ENCODE assay signal across 17 cellular contexts in genomic region chr20:8330785-8331699, GRCh38.
DNase-seq lines count a peak whose midpoint lies in the region; FAIRE-seq and TF ChIP-seq lines count a peak whose summit lies in the region.
"Had no signal": no experiment of that assay in that cellular context is flagged by ENCODE, and none has a peak within 500 bp of the region (broad histone marks: within the 10 kb centered on the region; RNA-seq: fewer than 3 reads in every experiment).

No MANE protein-coding gene starts in this region.

- H2BK12ac ChIP-seq in H9 (ENCODE audit: insufficient read length, low read depth, low read length) = no peak overlapping the region

- H3K18ac ChIP-seq in H9 (ENCODE audit: insufficient read length, low read depth, low read length) = no peak overlapping the region

- no peak for FAIRE-seq in urothelium cell line (lab: Jason Lieb, UNC)
- FAIRE-seq: K562 had no signal

- no peak overlapping the region for H2BK20ac ChIP-seq in H9 (ENCODE audit: low read depth, low read length, poor library complexity, severe bottlenecking)

- TF ChIP-seq CTCF in MCF 10A (IDR thresholded peaks at IDR 0.05; ENCODE audit: unreplicated experiment) (no peak), breast epithelium (IDR thresholded peaks at IDR 0.05) (no peak), OCI-LY7 (conservative IDR thresholded peaks at IDR 0.05; ENCODE audit: low read length) (no peak), fibroblast of lung (conservative IDR thresholded peaks at IDR 0.05 in 1 of 2, IDR thresholded peaks at IDR 0.05 in 1 of 2; ENCODE audit: low read depth in 1 of 2, low read length in 2 of 2) (no peak), H9 (conservative IDR thresholded peaks at IDR 0.05) (no peak), uterus (IDR thresholded peaks at IDR 0.05) (no peak)

- H3K4me2 ChIP-seq in OCI-LY7 (ENCODE audit: low read length) (peak overlapping the region; percentile 21; the same call in 1 of the 2 replicates), fibroblast of lung (ENCODE audit: extremely low read depth, insufficient read depth, low read length) (no peak overlapping the region), H9 (ENCODE audit: insufficient read depth, insufficient read length, low read length) (no peak overlapping the region)

- POLR2A ChIA-PET in MCF 10A (lab: Yijun Ruan, JAX) (no interaction called here), OCI-LY7 (lab: Charles Lee) (no interaction called here)

- H3K36me3 Mint-ChIP-seq in MCF 10A (ENCODE audit: insufficient read depth, unreplicated experiment) (no peaks in the 10 kb centered on the region), H9 (ENCODE audit: insufficient read depth in 1 of 3, low read depth in 3 of 3) (no peaks in the 10 kb centered on the region)
- H3K36me3 Mint-ChIP-seq: type B pancreatic cell had no signal

- no peak overlapping the region for H2BK120ac ChIP-seq in H9 (ENCODE audit: low read depth, low read length, poor library complexity, severe bottlenecking)

- H3K36me3 ChIP-seq in breast epithelium (no peaks in the 10 kb centered on the region), OCI-LY7 (ENCODE audit: insufficient read depth, low read length) (no peaks in the 10 kb centered on the region), fibroblast of lung (ENCODE audit: control insufficient read depth, insufficient read depth, low read length) (no peaks in the 10 kb centered on the region), uterus (no peaks in the 10 kb centered on the region)
- H3K36me3 ChIP-seq: gastroesophageal sphincter had no signal

- intact Hi-C loops in MCF 10A (cut with micrococcal nuclease) (no loop called here), breast epithelium (cut with DNase I; ENCODE audit: low total_unique reads) (no loop called here), OCI-LY7 (cut with micrococcal nuclease; ENCODE audit: unreplicated experiment) (no loop called here), uterus (cut with DNase I; ENCODE audit: low total_unique reads) (no loop called here)

- no peak overlapping the region for H3K4me3 ChIP-seq in breast epithelium
- H3K4me3 ChIP-seq in OCI-LY7 (ENCODE audit: low read depth, low read length, poor library complexity, severe bottlenecking) = no peak overlapping the region
- H3K4me3 ChIP-seq in fibroblast of lung (replicated peaks in 1 of 4; ENCODE audit: control extremely low read depth in 1 of 4, insufficient read depth in 1 of 4, low read depth in 3 of 4, low read length in 4 of 4) = no peak overlapping the region
- H3K4me3 ChIP-seq in uterus = no peak overlapping the region
- H3K4me3 ChIP-seq: gastroesophageal sphincter, K562 had no signal

- no peaks in the 10 kb centered on the region for H3K4me1 ChIP-seq in breast epithelium
- no peaks in the 10 kb centered on the region for H3K4me1 ChIP-seq in OCI-LY7 (ENCODE audit: insufficient read depth, low read length, poor library complexity, severe bottlenecking)
- H3K4me1 ChIP-seq in fibroblast of lung (ENCODE audit: control insufficient read depth, extremely low read depth, insufficient read depth, low read length) = peaks cover 2% of the 10 kb centered on the region
- H3K4me1 ChIP-seq in H9 (ENCODE audit: insufficient read depth, low read length) = 0 out of 2 replicates have a peak, but pooled peaks cover 2% of the 10 kb centered on the region
- no peaks in the 10 kb centered on the region for H3K4me1 ChIP-seq in uterus

- no peak overlapping the region for H2AK5ac ChIP-seq in H9 (ENCODE audit: insufficient read length, low read length)

- BruUV-seq in MCF 10A (replicated peaks; lab: Mats Ljungman, UMichigan) = no TSS peak
- no TSS peak for BruUV-seq in OCI-LY7 (replicated peaks; lab: Mats Ljungman, UMichigan)

- H3K27me3 ChIP-seq in breast epithelium (no peaks in the 10 kb centered on the region), fibroblast of lung (ENCODE audit: control insufficient read depth, insufficient read depth, low read length) (no peaks in the 10 kb centered on the region), H9 (ENCODE audit: insufficient read depth, low read length) (no peaks in the 10 kb centered on the region), uterus (no peaks in the 10 kb centered on the region)
- H3K27me3 ChIP-seq: gastroesophageal sphincter had no signal

- H3K9ac ChIP-seq in fibroblast of lung (ENCODE audit: insufficient read depth, low read length) = no peak overlapping the region
- no peak overlapping the region for H3K9ac ChIP-seq in H9 (ENCODE audit: extremely low read depth, insufficient read length, low read length)

- H3K27ac Mint-ChIP-seq in MCF 10A (ENCODE audit: low read depth, unreplicated experiment) (no peak overlapping the region), H9 (no peak overlapping the region)
- H3K27ac Mint-ChIP-seq: activated CD4-positive, alpha-beta T cell treated with anti-CD3 and anti-CD28 coated beads for 36 hours; type B pancreatic cell had no signal

- H3K4ac ChIP-seq in H9 (ENCODE audit: low read depth, low read length) = no peak overlapping the region

- H3K14ac ChIP-seq in H9 (ENCODE audit: insufficient read depth, low read length) = no peak overlapping the region

- no peak overlapping the region for H4K5ac ChIP-seq in H9 (ENCODE audit: insufficient read length, low read depth, low read length)

- H3K4me1 Mint-ChIP-seq in MCF 10A (ENCODE audit: insufficient read depth, unreplicated experiment) (peaks cover 16% of the 10 kb centered on the region), H9 (peaks cover 4% of the 10 kb centered on the region in 2 experiments)
- H3K4me1 Mint-ChIP-seq: activated CD4-positive, alpha-beta T cell treated with anti-CD3 and anti-CD28 coated beads for 36 hours had no signal

- H3K23ac ChIP-seq in H9 (ENCODE audit: insufficient read length, low read depth, low read length) = no peak overlapping the region

- H3K4me3 Mint-ChIP-seq in MCF 10A (ENCODE audit: unreplicated experiment) (no peak overlapping the region), H9 (no peak overlapping the region)
- H3K4me3 Mint-ChIP-seq: activated CD4-positive, alpha-beta T cell treated with anti-CD3 and anti-CD28 coated beads for 36 hours; type B pancreatic cell had no signal

- H3K56ac ChIP-seq in H9 (ENCODE audit: insufficient read length, low read depth, low read length) = no peak overlapping the region

- CTCF ChIA-PET in MCF 10A (lab: Yijun Ruan, JAX) = interaction anchor here (0.5 to 1.6 kb wide), 5 partner anchors 8 to 743 kb away, joined by 3 to 5 read pairs (median 4); no protein-coding TSS in a partner anchor
- CTCF ChIA-PET in OCI-LY7 (lab: Charles Lee; ENCODE audit: unreplicated experiment) = no interaction called here

- no peak overlapping the region for H4K8ac ChIP-seq in H9 (replicated peaks; ENCODE audit: insufficient read length, low read depth, low read length)

- H3K27me3 Mint-ChIP-seq in MCF 10A (ENCODE audit: insufficient read depth, unreplicated experiment) (no peaks in the 10 kb centered on the region), H9 (ENCODE audit: low read depth) (no peaks in the 10 kb centered on the region)
- H3K27me3 Mint-ChIP-seq: type B pancreatic cell had no signal

- peak; percentile 9 for DNase-seq in MCF 10A (ENCODE audit: unreplicated experiment)
- no peak for DNase-seq in breast epithelium (ENCODE audit: low spot score in 2 of 2)
- no peak for DNase-seq in OCI-LY7 (ENCODE audit: low spot score)
- peak; percentile 2 to 65 for DNase-seq in fibroblast of lung (ENCODE audit: low read depth in 2 of 2)
- peak; percentile 13 for DNase-seq in urothelium cell line (ENCODE audit: low spot score)
- no peak for DNase-seq in H9
- no peak for DNase-seq in uterus
- no peak for DNase-seq in RPMI8226
- DNase-seq: activated CD4-positive, alpha-beta T cell treated with anti-CD3 and anti-CD28 coated beads for 36 hours; activated T-cell treated with anti-CD3 and anti-CD28 coated beads for 4 hours; effector CD8-positive, alpha-beta T cell; NCI-H2081; stimulated activated CD4-positive, alpha-beta T cell treated with anti-CD3 and anti-CD28 coated beads, Interleukin-2, amount 100 ng/mL, for 24 hours; T-helper 2 cell had no signal

- H4K91ac ChIP-seq in H9 (ENCODE audit: insufficient read length, low read depth, low read length) = no peak overlapping the region

- H3K9me3 ChIP-seq in breast epithelium = no peaks in the 10 kb centered on the region
- H3K9me3 ChIP-seq in OCI-LY7 (ENCODE audit: low read length) = no peaks in the 10 kb centered on the region
- H3K9me3 ChIP-seq in fibroblast of lung (ENCODE audit: control insufficient read depth, insufficient read depth, low read depth, low read length) = no peaks in the 10 kb centered on the region
- H3K9me3 ChIP-seq in H9 (ENCODE audit: control insufficient read depth, low read depth, low read length) = no peaks in the 10 kb centered on the region
- H3K9me3 ChIP-seq in uterus = no peaks in the 10 kb centered on the region
- H3K9me3 ChIP-seq: gastroesophageal sphincter had no signal

- H2BK15ac ChIP-seq in H9 (ENCODE audit: low read depth, low read length) = no peak overlapping the region

- TF ChIP-seq POLR2A in breast epithelium (IDR thresholded peaks at IDR 0.05) = no peak
- TF ChIP-seq POLR2A in uterus (IDR thresholded peaks at IDR 0.05) = no peak

- no peak overlapping the region for H3K27ac ChIP-seq in breast epithelium
- no peak overlapping the region for H3K27ac ChIP-seq in OCI-LY7 (ENCODE audit: low read depth, low read length, poor library complexity, severe bottlenecking)
- H3K27ac ChIP-seq in fibroblast of lung (ENCODE audit: insufficient read depth, low read length) = no peak overlapping the region
- H3K27ac ChIP-seq in H9 (ENCODE audit: insufficient read length, low read depth, low read length) = no peak overlapping the region
- no peak overlapping the region for H3K27ac ChIP-seq in uterus
- H3K27ac ChIP-seq: gastroesophageal sphincter had no signal

- no peaks in the 10 kb centered on the region for H3K79me1 ChIP-seq in H9 (ENCODE audit: insufficient read depth, low read depth, low read length, poor library complexity, severe bottlenecking)

- no peak overlapping the region for H3T11ph ChIP-seq in H9 (ENCODE audit: low read length)

- no peaks in the 10 kb centered on the region for H4K20me1 ChIP-seq in OCI-LY7 (ENCODE audit: insufficient read depth, low read length)
- no peaks in the 10 kb centered on the region for H4K20me1 ChIP-seq in fibroblast of lung (ENCODE audit: control insufficient read depth, extremely low read depth, insufficient read depth, low read length)
- no peaks in the 10 kb centered on the region for H4K20me1 ChIP-seq in H9 (ENCODE audit: control insufficient read depth, insufficient read depth, insufficient read length)

- H3K23me2 ChIP-seq in H9 (ENCODE audit: insufficient read length, low read depth, low read length, poor library complexity, severe bottlenecking) = no peaks in the 10 kb centered on the region

- H3K79me2 ChIP-seq in OCI-LY7 (ENCODE audit: insufficient read depth, low read depth, low read length) (no peaks in the 10 kb centered on the region), fibroblast of lung (ENCODE audit: control insufficient read depth, insufficient read depth, low read length) (no peaks in the 10 kb centered on the region), H9 (ENCODE audit: insufficient read depth, low read length) (no peaks in the 10 kb centered on the region)

- H2AFZ ChIP-seq in OCI-LY7 (ENCODE audit: low read length) (no peak overlapping the region), fibroblast of lung (ENCODE audit: low read length) (no peak overlapping the region), H9 (ENCODE audit: low read length) (no peak overlapping the region)

- no peaks in the 10 kb centered on the region for H3K9me2 ChIP-seq in OCI-LY7 (ENCODE audit: insufficient read depth, low read length)

- H2BK5ac ChIP-seq in H9 (ENCODE audit: insufficient read length, low read length) = no peak overlapping the region

- H3K9me3 Mint-ChIP-seq in MCF 10A (ENCODE audit: unreplicated experiment) (no peaks in the 10 kb centered on the region), H9 (no peaks in the 10 kb centered on the region)
- H3K9me3 Mint-ChIP-seq: type B pancreatic cell had no signal

- WGBS in H9 (ENCODE audit: extremely low coverage, insufficient read length, low lambda C conversion rate) = no CpG with 5 or more reads among the region's 3 CpGs

Comparison
In these comparisons a context has a peak if more than half of its experiments do, and no peak if none do; other contexts are left out.
1. DNase-seq: peak in MCF 10A (single experiment), fibroblast of lung (2 of 2) and urothelium cell line (single experiment); none in breast epithelium (0 of 2), OCI-LY7 (single experiment), H9 (single experiment), uterus (0 of 2) and RPMI8226 (single experiment).